24 cellular contexts compared by ENCODE assay signal in the genomic region with DNA sequence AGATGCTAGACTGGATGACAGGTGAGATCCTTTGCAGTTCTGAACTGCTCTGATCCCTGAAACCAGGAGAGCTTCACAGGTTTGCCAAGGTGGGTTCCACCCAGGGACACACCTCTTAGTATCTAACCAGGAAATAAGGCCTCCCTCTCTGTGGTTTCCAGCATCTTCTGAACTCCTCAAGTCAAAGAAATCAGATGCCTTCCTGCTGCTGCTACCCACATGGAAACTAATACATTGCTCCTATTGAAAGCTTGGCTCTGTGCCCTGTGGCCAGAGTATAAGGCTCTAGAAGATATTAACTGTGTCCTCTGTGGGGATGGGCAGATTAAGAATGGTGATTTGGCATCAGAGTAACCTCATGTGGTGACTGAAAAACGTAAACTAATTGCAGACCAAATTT.
DNase-seq lines count a peak whose midpoint lies in the region; ATAC-seq lines count a peak whose summit lies in the region.
"Had no signal": no experiment of that assay in that cellular context is flagged by ENCODE, and none has a peak within 500 bp of the region (broad histone marks: within the 10 kb centered on the region; RNA-seq: fewer than 3 reads in every experiment).

No MANE protein-coding gene starts in this region.

- H3K9me3 Mint-ChIP-seq in activated CD4-positive, alpha-beta memory T cell treated with anti-CD3 and anti-CD28 coated beads, Interleukin-2, amount 10 ng/mL, durations not matched to agents 7 days and 5 days: peaks cover 4% of the 10 kb centered on the region
- peaks cover 7% of the 10 kb centered on the region for H3K9me3 Mint-ChIP-seq in activated CD4-positive, alpha-beta memory T cell treated with anti-CD3 and anti-CD28 coated beads for 36 hours
- peaks cover 9% of the 10 kb centered on the region for H3K9me3 Mint-ChIP-seq in activated CD8-positive, alpha-beta T cell treated with anti-CD3 and anti-CD28 coated beads, Interleukin-2, amount 10 ng/mL, durations not matched to agents 7 days and 5 days (ENCODE audit: insufficient read depth)

- POLR2A ChIA-PET in activated CD4-positive, alpha-beta memory T cell treated with anti-CD3 and anti-CD28 coated beads, Interleukin-2, amount 10 ng/mL, durations not matched to agents 7 days and 5 days (lab: Charles Lee): interaction anchor here (0.7 to 3.9 kb wide), 2 partner anchors 22 to 50 kb away, joined by 4 to 18 read pairs; no protein-coding TSS in a partner anchor
- POLR2A ChIA-PET in activated CD4-positive, alpha-beta memory T cell treated with anti-CD3 and anti-CD28 coated beads for 36 hours (lab: Charles Lee): interaction anchor here (0.7 kb wide), 1 partner anchor 10 kb away, joined by 4 read pairs; no protein-coding TSS in a partner anchor
- POLR2A ChIA-PET in activated CD8-positive, alpha-beta T cell treated with anti-CD3 and anti-CD28 coated beads, Interleukin-2, amount 10 ng/mL, durations not matched to agents 7 days and 5 days (lab: Charles Lee): no interaction called here

- no peak for DNase-seq in activated CD4-positive, alpha-beta memory T cell treated with anti-CD3 and anti-CD28 coated beads, Interleukin-2, amount 10 ng/mL, durations not matched to agents 7 days and 5 days
- no peak for DNase-seq in activated CD4-positive, alpha-beta memory T cell treated with anti-CD3 and anti-CD28 coated beads for 36 hours
- DNase-seq in LHCN-M2 (ENCODE audit: low read depth) (peak; percentile 23), myocyte (ENCODE audit: low read depth) (peak; percentile 62), ecto neural progenitor cell (ENCODE audit: low spot score) (no peak), foreskin melanocyte (no peak)
- DNase-seq in activated CD8-positive, alpha-beta T cell treated with anti-CD3 and anti-CD28 coated beads, Interleukin-2, amount 10 ng/mL, durations not matched to agents 7 days and 5 days: peak; percentile 26
- DNase-seq: activated CD8-positive, alpha-beta memory T cell treated with anti-CD3 and anti-CD28 coated beads, Interleukin-2, amount 50 U/mL, for 48 hours; activated effector memory CD4-positive, alpha-beta T cell treated with Interleukin-2 at 50 U/mL for 16 hours; brain microvascular endothelial cell; EL; esophagus squamous epithelium; H7; midbrain; NCI-H2029 treated with DMSO at 0.1 percent for 48 hours; NCI-H774; pancreas; spleen; stimulated activated CD4-positive, alpha-beta T cell treated with anti-CD3 and anti-CD28 coated beads, Interleukin-2, amount 100 ng/mL, for 48 hours; testis; uterus had no signal

- no peaks in the 10 kb centered on the region for H3K27me3 Mint-ChIP-seq in activated CD4-positive, alpha-beta memory T cell treated with anti-CD3 and anti-CD28 coated beads, Interleukin-2, amount 10 ng/mL, durations not matched to agents 7 days and 5 days
- H3K27me3 Mint-ChIP-seq in activated CD4-positive, alpha-beta memory T cell treated with anti-CD3 and anti-CD28 coated beads for 36 hours: no peaks in the 10 kb centered on the region
- no peaks in the 10 kb centered on the region for H3K27me3 Mint-ChIP-seq in activated CD8-positive, alpha-beta T cell treated with anti-CD3 and anti-CD28 coated beads, Interleukin-2, amount 10 ng/mL, durations not matched to agents 7 days and 5 days (ENCODE audit: low read depth)
- H3K27me3 Mint-ChIP-seq: stimulated activated memory B cell treated with anti-CD40 and anti-IgM and Interleukin-4, amounts not matched to agents 10 μg/mL and 1 μg/mL and 100 μg/mL, for 72 hours had no signal

- CTCF ChIA-PET in activated CD4-positive, alpha-beta memory T cell treated with anti-CD3 and anti-CD28 coated beads, Interleukin-2, amount 10 ng/mL, durations not matched to agents 7 days and 5 days (lab: Charles Lee): no interaction called here
- CTCF ChIA-PET in activated CD4-positive, alpha-beta memory T cell treated with anti-CD3 and anti-CD28 coated beads for 36 hours (lab: Charles Lee): interaction anchor here (1.7 kb wide), 1 partner anchor 74 kb away, joined by 3 read pairs; no protein-coding TSS in a partner anchor
- CTCF ChIA-PET in activated CD8-positive, alpha-beta T cell treated with anti-CD3 and anti-CD28 coated beads, Interleukin-2, amount 10 ng/mL, durations not matched to agents 7 days and 5 days (lab: Charles Lee): no interaction called here

- intact Hi-C loops in activated CD4-positive, alpha-beta memory T cell treated with anti-CD3 and anti-CD28 coated beads for 36 hours (cut with micrococcal nuclease): no loop called here

- H3K4me1 Mint-ChIP-seq in activated CD4-positive, alpha-beta memory T cell treated with anti-CD3 and anti-CD28 coated beads, Interleukin-2, amount 10 ng/mL, durations not matched to agents 7 days and 5 days: peaks cover 25% of the 10 kb centered on the region
- H3K4me1 Mint-ChIP-seq in activated CD4-positive, alpha-beta memory T cell treated with anti-CD3 and anti-CD28 coated beads for 36 hours (ENCODE audit: low read depth): peaks cover 23% of the 10 kb centered on the region
- H3K4me1 Mint-ChIP-seq in activated CD8-positive, alpha-beta T cell treated with anti-CD3 and anti-CD28 coated beads, Interleukin-2, amount 10 ng/mL, durations not matched to agents 7 days and 5 days (ENCODE audit: low read depth): peaks cover 38% of the 10 kb centered on the region

- H3K27ac Mint-ChIP-seq in activated CD4-positive, alpha-beta memory T cell treated with anti-CD3 and anti-CD28 coated beads, Interleukin-2, amount 10 ng/mL, durations not matched to agents 7 days and 5 days: peak overlapping the region; percentile 40
- no peak overlapping the region for H3K27ac Mint-ChIP-seq in activated CD4-positive, alpha-beta memory T cell treated with anti-CD3 and anti-CD28 coated beads for 36 hours
- H3K27ac Mint-ChIP-seq in activated CD8-positive, alpha-beta T cell treated with anti-CD3 and anti-CD28 coated beads, Interleukin-2, amount 10 ng/mL, durations not matched to agents 7 days and 5 days: peak overlapping the region; percentile 13
- H3K27ac Mint-ChIP-seq: stimulated activated memory B cell treated with anti-CD40 and anti-IgM and Interleukin-4, amounts not matched to agents 10 μg/mL and 1 μg/mL and 100 μg/mL, for 72 hours had no signal

- no peak overlapping the region for H3K4me3 Mint-ChIP-seq in activated CD4-positive, alpha-beta memory T cell treated with anti-CD3 and anti-CD28 coated beads, Interleukin-2, amount 10 ng/mL, durations not matched to agents 7 days and 5 days
- no peak overlapping the region for H3K4me3 Mint-ChIP-seq in activated CD4-positive, alpha-beta memory T cell treated with anti-CD3 and anti-CD28 coated beads for 36 hours
- H3K4me3 Mint-ChIP-seq in activated CD8-positive, alpha-beta T cell treated with anti-CD3 and anti-CD28 coated beads, Interleukin-2, amount 10 ng/mL, durations not matched to agents 7 days and 5 days: no peak overlapping the region
- H3K4me3 Mint-ChIP-seq: stimulated activated memory B cell treated with anti-CD40 and anti-IgM and Interleukin-4, amounts not matched to agents 10 μg/mL and 1 μg/mL and 100 μg/mL, for 72 hours had no signal

- peaks cover 12% of the 10 kb centered on the region for H3K36me3 Mint-ChIP-seq in activated CD4-positive, alpha-beta memory T cell treated with anti-CD3 and anti-CD28 coated beads, Interleukin-2, amount 10 ng/mL, durations not matched to agents 7 days and 5 days (ENCODE audit: low read depth)
- peaks cover 4% of the 10 kb centered on the region for H3K36me3 Mint-ChIP-seq in activated CD4-positive, alpha-beta memory T cell treated with anti-CD3 and anti-CD28 coated beads for 36 hours
- H3K36me3 Mint-ChIP-seq in activated CD8-positive, alpha-beta T cell treated with anti-CD3 and anti-CD28 coated beads, Interleukin-2, amount 10 ng/mL, durations not matched to agents 7 days and 5 days (ENCODE audit: low read depth): peaks cover 15% of the 10 kb centered on the region

- peak; percentile 74 for ATAC-seq in activated CD8-positive, alpha-beta T cell treated with anti-CD3 and anti-CD28 coated beads, Interleukin-2, amount 10 ng/mL, durations not matched to agents 7 days and 5 days
- no peak for ATAC-seq in HG02884 (IDR thresholded peaks at IDR 0.05; ENCODE audit: unreplicated experiment)
- ATAC-seq: gastroesophageal sphincter; pancreas; stimulated activated memory B cell treated with anti-CD40 and anti-IgM and Interleukin-4, amounts not matched to agents 10 μg/mL and 1 μg/mL and 100 μg/mL, for 72 hours had no signal

Comparison
In these comparisons a context has a peak if more than half of its experiments do, and no peak if none do; other contexts are left out.
1. DNase-seq: peak in LHCN-M2 (single experiment), activated CD8-positive, alpha-beta T cell treated with anti-CD3 and anti-CD28 coated beads, Interleukin-2, amount 10 ng/mL, durations not matched to agents 7 days and 5 days (single experiment) and myocyte (single experiment); none in activated CD4-positive, alpha-beta memory T cell treated with anti-CD3 and anti-CD28 coated beads, Interleukin-2, amount 10 ng/mL, durations not matched to agents 7 days and 5 days (single experiment), activated CD4-positive, alpha-beta memory T cell treated with anti-CD3 and anti-CD28 coated beads for 36 hours (single experiment), ecto neural progenitor cell (single experiment) and foreskin melanocyte (single experiment).